Comparison of ENCODE assay signal across 8 cellular contexts in genomic region chr13:52851153-52851962, GRCh38. TPM values are rescaled to one million over a fixed set of nuclear protein-coding genes. Genes with fewer than 3 reads are reported as not detected.
A peak's percentile ranks its signal among the peaks of the same experiment; 100 is the strongest.
DNase-seq lines count a peak whose midpoint lies in the region; ATAC-seq and TF ChIP-seq lines count a peak whose summit lies in the region.

No MANE protein-coding gene starts in this region.

- ATAC-seq in HG03565 (IDR thresholded peaks at IDR 0.05; ENCODE audit: unreplicated experiment), result peak; percentile 70
- ATAC-seq in effector memory CD8-positive, alpha-beta T cell (replicated peaks), result no peak
- peak; percentile 59 for ATAC-seq in upper lobe of right lung

- TF ChIP-seq CTCF in GM20000 (IDR thresholded peaks at IDR 0.05; ENCODE audit: extremely low read depth, missing control alignments) (no peak), mesothelial cell of epicardium (IDR thresholded peaks at IDR 0.05; ENCODE audit: unreplicated experiment) (no peak), upper lobe of right lung (IDR thresholded peaks at IDR 0.05) (no peak)

- H3K36me3 ChIP-seq in SJSA1 (no peaks in the 10 kb centered on the region), upper lobe of right lung (no peaks in the 10 kb centered on the region)

- peaks cover 18% of the 10 kb centered on the region for H3K9me3 ChIP-seq in SJSA1 (replicated peaks)
- H3K9me3 ChIP-seq in upper lobe of right lung, result no peaks in the 10 kb centered on the region

- intact Hi-C loops in upper lobe of right lung (cut with DNase I), result no loop called here

- H3K4me3 Mint-ChIP-seq in effector memory CD8-positive, alpha-beta T cell, result peak overlapping the region; percentile 70 to 73
- peak overlapping the region; percentile 88 for H3K4me3 Mint-ChIP-seq in mesothelial cell of epicardium

- peaks cover 7 to 8% of the 10 kb centered on the region in 2 donors for H3K9me3 Mint-ChIP-seq in effector memory CD8-positive, alpha-beta T cell
- H3K9me3 Mint-ChIP-seq in mesothelial cell of epicardium, result no peaks in the 10 kb centered on the region

- H3K27ac ChIP-seq in SJSA1 (no peak overlapping the region), upper lobe of right lung (peak overlapping the region; percentile 47)

- peak; percentile 87 for DNase-seq in ELF-1 (ENCODE audit: low read depth, low spot score)
- DNase-seq in GM20000 (ENCODE audit: low spot score), result peak; percentile 69
- DNase-seq in SJSA1 (ENCODE audit: low read depth in 1 of 2, low spot score in 2 of 2), result peak in 1 of 2 experiments; percentile 22
- no peak for DNase-seq in effector memory CD8-positive, alpha-beta T cell
- peak in 1 of 2 experiments; percentile 67 for DNase-seq in mesothelial cell of epicardium (ENCODE audit: low spot score in 2 of 2, unreplicated experiment in 2 of 2)
- peak; percentile 69 for DNase-seq in upper lobe of right lung
- DNase-seq in effector CD4-positive, alpha-beta T cell, result no peak

- H3K4me1 Mint-ChIP-seq in effector memory CD8-positive, alpha-beta T cell (ENCODE audit: low read depth in 2 of 2), result peaks cover 8 to 26% of the 10 kb centered on the region in 2 donors
- H3K4me1 Mint-ChIP-seq in mesothelial cell of epicardium, result peaks cover 34% of the 10 kb centered on the region

- peaks cover 67 to 87% of the 10 kb centered on the region in 2 donors for H3K27me3 Mint-ChIP-seq in effector memory CD8-positive, alpha-beta T cell
- peaks cover 58% of the 10 kb centered on the region for H3K27me3 Mint-ChIP-seq in mesothelial cell of epicardium (ENCODE audit: low read depth)

- peaks cover 2% of the 10 kb centered on the region for H3K36me3 Mint-ChIP-seq in effector memory CD8-positive, alpha-beta T cell (ENCODE audit: insufficient read depth)
- no peaks in the 10 kb centered on the region for H3K36me3 Mint-ChIP-seq in mesothelial cell of epicardium

- H3K4me3 ChIP-seq in SJSA1, result peak overlapping the region; percentile 41
- H3K4me3 ChIP-seq in upper lobe of right lung, result peak overlapping the region; percentile 70

- H3K4me1 ChIP-seq in SJSA1 (replicated peaks) (peaks cover 9% of the 10 kb centered on the region), upper lobe of right lung (peaks cover 8% of the 10 kb centered on the region)

- H3K27ac Mint-ChIP-seq in effector memory CD8-positive, alpha-beta T cell, result no peak overlapping the region
- peak overlapping the region; percentile 94 for H3K27ac Mint-ChIP-seq in mesothelial cell of epicardium

- H3K27me3 ChIP-seq in SJSA1 (replicated peaks), result peaks cover 10% of the 10 kb centered on the region; the same call in 1 of the 2 replicates
- H3K27me3 ChIP-seq in upper lobe of right lung, result peaks cover 61% of the 10 kb centered on the region

RNA-seq across cellular contexts. Expression of gene PCDH8, which starts 2.9 kb away (rescaled TPM):
- total RNA-seq in SJSA1 (2014; rRNA removed; shearing (Covaris generic)), result not detected in 2 replicates
- total RNA-seq in mesothelial cell of epicardium (0.09 to 0.25 TPM (median 0.23 TPM) in 3 replicates), upper lobe of right lung (not detected)

Comparison
In these comparisons a context has a peak if more than half of its experiments do, and no peak if none do; other contexts are left out.
1. DNase-seq: peak in ELF-1 (single experiment), GM20000 (single experiment) and upper lobe of right lung (single experiment); none in effector memory CD8-positive, alpha-beta T cell (0 of 3) and effector CD4-positive, alpha-beta T cell (single experiment).